Comparison of ENCODE assay signal across 1 cellular context in the genomic region with DNA sequence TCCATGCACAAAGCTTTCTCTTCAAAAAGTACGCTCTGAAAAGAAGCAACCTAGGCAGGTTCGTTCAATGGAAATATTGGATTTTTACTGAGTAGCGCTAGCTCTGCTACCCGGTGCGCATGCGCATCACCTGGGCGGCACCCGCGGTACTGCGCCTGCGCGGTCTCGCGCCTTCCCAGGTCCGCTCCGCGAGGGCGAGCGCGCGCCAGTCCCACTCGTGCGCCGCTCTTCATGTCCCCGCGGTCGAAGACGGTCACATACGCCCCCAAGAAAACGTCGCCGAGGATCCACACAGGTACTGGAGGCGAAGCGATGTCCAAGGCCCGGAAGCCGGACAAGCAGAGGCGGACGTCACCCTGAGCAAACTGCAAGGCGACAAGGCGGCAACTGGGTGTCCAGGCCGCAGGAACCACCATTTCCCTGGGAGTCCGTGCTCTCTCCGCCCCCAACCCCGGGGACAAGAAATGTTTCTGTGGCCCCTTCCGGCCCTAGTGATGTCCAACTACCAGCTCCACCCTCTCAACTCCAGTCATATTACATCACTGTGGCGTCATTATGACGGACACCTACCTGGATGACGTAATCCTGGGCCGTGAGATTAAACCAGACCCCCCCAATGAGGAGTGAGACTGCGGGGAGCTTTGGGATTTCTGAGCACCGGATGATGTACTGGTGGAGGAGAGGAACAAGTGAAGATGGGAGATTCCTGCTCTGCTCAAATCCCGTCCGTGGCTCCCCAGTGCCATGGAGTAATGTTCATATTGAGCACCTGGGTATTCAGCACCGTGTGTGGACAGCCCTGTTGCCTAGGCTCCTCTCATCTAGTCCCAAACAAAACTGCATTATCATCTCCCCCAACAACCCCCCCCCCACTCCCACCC.
TF ChIP-seq lines count a peak whose summit lies in the region.

No MANE protein-coding gene starts in this region.

TF ChIP-seq in K562, 482 proteins besides CTCF, POLR2A, EP300 and RAD21 (continued from another document and continues in another):
- TF ChIP-seq, protein P1, sequence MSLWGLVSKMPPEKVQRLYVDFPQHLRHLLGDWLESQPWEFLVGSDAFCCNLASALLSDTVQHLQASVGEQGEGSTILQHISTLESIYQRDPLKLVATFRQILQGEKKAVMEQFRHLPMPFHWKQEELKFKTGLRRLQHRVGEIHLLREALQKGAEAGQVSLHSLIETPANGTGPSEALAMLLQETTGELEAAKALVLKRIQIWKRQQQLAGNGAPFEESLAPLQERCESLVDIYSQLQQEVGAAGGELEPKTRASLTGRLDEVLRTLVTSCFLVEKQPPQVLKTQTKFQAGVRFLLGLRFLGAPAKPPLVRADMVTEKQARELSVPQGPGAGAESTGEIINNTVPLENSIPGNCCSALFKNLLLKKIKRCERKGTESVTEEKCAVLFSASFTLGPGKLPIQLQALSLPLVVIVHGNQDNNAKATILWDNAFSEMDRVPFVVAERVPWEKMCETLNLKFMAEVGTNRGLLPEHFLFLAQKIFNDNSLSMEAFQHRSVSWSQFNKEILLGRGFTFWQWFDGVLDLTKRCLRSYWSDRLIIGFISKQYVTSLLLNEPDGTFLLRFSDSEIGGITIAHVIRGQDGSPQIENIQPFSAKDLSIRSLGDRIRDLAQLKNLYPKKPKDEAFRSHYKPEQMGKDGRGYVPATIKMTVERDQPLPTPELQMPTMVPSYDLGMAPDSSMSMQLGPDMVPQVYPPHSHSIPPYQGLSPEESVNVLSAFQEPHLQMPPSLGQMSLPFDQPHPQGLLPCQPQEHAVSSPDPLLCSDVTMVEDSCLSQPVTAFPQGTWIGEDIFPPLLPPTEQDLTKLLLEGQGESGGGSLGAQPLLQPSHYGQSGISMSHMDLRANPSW (CRISPR knock-in tag; IDR thresholded peaks at IDR 0.05), result no peak
- TF ChIP-seq POLR2G (IDR thresholded peaks at IDR 0.05; ENCODE audit: low read depth, low read length) (peak; percentile 96), CREM (IDR thresholded peaks at IDR 0.05; ENCODE audit: low read depth) (peak; percentile 98), FUS (optimal IDR thresholded peaks at IDR 0.05; ENCODE audit: low read depth, low read length) (no peak), CEBPG (CRISPR knock-in tag; IDR thresholded peaks at IDR 0.05) (peak; percentile 91), CEBPG (tag; conservative IDR thresholded peaks at IDR 0.05 in 1 of 2, IDR thresholded peaks at IDR 0.05 in 1 of 2) (peak; percentile 95 to 98), NCOA1 (IDR thresholded peaks at IDR 0.05; ENCODE audit: low read depth) (peak; percentile 98), JUN (IDR thresholded peaks at IDR 0.05; ENCODE audit: borderline replicate concordance, low read depth, low read length) (peak; percentile 61), JUN (CRISPR knock-in tag; IDR thresholded peaks at IDR 0.05; ENCODE audit: borderline replicate concordance) (peak; percentile 8; the same call in 1 of the 2 replicates), MEIS2 (IDR thresholded peaks at IDR 0.05; ENCODE audit: partially characterized antibody) (peak; percentile 95), FOSL1 (tag; conservative IDR thresholded peaks at IDR 0.05) (no peak), U2AF1 (optimal IDR thresholded peaks at IDR 0.05; ENCODE audit: low read depth, low read length) (no peak), ZNF143 (CRISPR knock-in tag; IDR thresholded peaks at IDR 0.05) (peak; percentile 76; the same call in 1 of the 2 replicates), DIDO1 (tag; IDR thresholded peaks at IDR 0.05; ENCODE audit: low read depth) (0 out of 2 replicates have a peak, but pooled peaks have one; percentile 7), NFRKB (IDR thresholded peaks at IDR 0.05; ENCODE audit: low read depth) (peak; percentile 72; the same call in 1 of the 2 replicates), ILK (tag; IDR thresholded peaks at IDR 0.05; ENCODE audit: borderline replicate concordance, low read depth) (no peak), HSF4 (CRISPR knock-in tag; IDR thresholded peaks at IDR 0.05; ENCODE audit: borderline replicate concordance) (no peak), GATAD2B (IDR thresholded peaks at IDR 0.05; ENCODE audit: borderline replicate concordance) (no peak), MTA2 (IDR thresholded peaks at IDR 0.05; ENCODE audit: low read depth) (no peak), ZNF212 (CRISPR knock-in tag; IDR thresholded peaks at IDR 0.05) (peak; percentile 34; the same call in 1 of the 2 replicates), ZNF707 (CRISPR knock-in tag; conservative IDR thresholded peaks at IDR 0.05) (no peak), ZC3H4 (CRISPR knock-in tag; IDR thresholded peaks at IDR 0.05; ENCODE audit: borderline replicate concordance) (0 out of 2 replicates have a peak, but pooled peaks have one; percentile 72), ZNF644 (tag; IDR thresholded peaks at IDR 0.05; ENCODE audit: low read depth) (no peak), ZNF583 (CRISPR knock-in tag; IDR thresholded peaks at IDR 0.05) (no peak), TCF7L2 (IDR thresholded peaks at IDR 0.05; ENCODE audit: low read depth, low read length) (no peak), HDAC3 (IDR thresholded peaks at IDR 0.05; ENCODE audit: borderline replicate concordance, partially characterized antibody) (no peak), ZNF445 (CRISPR knock-in tag; IDR thresholded peaks at IDR 0.05; ENCODE audit: low read depth) (no peak), ATF7 (IDR thresholded peaks at IDR 0.05) (peak; percentile 98), PCBP2 (IDR thresholded peaks at IDR 0.05; ENCODE audit: low read depth, low read length, poor library complexity, severe bottlenecking) (no peak)
- TF ChIP-seq, protein P2, sequence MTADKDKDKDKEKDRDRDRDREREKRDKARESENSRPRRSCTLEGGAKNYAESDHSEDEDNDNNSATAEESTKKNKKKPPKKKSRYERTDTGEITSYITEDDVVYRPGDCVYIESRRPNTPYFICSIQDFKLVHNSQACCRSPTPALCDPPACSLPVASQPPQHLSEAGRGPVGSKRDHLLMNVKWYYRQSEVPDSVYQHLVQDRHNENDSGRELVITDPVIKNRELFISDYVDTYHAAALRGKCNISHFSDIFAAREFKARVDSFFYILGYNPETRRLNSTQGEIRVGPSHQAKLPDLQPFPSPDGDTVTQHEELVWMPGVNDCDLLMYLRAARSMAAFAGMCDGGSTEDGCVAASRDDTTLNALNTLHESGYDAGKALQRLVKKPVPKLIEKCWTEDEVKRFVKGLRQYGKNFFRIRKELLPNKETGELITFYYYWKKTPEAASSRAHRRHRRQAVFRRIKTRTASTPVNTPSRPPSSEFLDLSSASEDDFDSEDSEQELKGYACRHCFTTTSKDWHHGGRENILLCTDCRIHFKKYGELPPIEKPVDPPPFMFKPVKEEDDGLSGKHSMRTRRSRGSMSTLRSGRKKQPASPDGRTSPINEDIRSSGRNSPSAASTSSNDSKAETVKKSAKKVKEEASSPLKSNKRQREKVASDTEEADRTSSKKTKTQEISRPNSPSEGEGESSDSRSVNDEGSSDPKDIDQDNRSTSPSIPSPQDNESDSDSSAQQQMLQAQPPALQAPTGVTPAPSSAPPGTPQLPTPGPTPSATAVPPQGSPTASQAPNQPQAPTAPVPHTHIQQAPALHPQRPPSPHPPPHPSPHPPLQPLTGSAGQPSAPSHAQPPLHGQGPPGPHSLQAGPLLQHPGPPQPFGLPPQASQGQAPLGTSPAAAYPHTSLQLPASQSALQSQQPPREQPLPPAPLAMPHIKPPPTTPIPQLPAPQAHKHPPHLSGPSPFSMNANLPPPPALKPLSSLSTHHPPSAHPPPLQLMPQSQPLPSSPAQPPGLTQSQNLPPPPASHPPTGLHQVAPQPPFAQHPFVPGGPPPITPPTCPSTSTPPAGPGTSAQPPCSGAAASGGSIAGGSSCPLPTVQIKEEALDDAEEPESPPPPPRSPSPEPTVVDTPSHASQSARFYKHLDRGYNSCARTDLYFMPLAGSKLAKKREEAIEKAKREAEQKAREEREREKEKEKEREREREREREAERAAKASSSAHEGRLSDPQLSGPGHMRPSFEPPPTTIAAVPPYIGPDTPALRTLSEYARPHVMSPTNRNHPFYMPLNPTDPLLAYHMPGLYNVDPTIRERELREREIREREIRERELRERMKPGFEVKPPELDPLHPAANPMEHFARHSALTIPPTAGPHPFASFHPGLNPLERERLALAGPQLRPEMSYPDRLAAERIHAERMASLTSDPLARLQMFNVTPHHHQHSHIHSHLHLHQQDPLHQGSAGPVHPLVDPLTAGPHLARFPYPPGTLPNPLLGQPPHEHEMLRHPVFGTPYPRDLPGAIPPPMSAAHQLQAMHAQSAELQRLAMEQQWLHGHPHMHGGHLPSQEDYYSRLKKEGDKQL (CRISPR knock-in tag; IDR thresholded peaks at IDR 0.05; ENCODE audit: borderline replicate concordance), result no peak
- TF ChIP-seq, protein P3, sequence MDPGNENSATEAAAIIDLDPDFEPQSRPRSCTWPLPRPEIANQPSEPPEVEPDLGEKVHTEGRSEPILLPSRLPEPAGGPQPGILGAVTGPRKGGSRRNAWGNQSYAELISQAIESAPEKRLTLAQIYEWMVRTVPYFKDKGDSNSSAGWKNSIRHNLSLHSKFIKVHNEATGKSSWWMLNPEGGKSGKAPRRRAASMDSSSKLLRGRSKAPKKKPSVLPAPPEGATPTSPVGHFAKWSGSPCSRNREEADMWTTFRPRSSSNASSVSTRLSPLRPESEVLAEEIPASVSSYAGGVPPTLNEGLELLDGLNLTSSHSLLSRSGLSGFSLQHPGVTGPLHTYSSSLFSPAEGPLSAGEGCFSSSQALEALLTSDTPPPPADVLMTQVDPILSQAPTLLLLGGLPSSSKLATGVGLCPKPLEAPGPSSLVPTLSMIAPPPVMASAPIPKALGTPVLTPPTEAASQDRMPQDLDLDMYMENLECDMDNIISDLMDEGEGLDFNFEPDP (CRISPR knock-in tag; IDR thresholded peaks at IDR 0.05), result no peak
- TF ChIP-seq, protein P4, sequence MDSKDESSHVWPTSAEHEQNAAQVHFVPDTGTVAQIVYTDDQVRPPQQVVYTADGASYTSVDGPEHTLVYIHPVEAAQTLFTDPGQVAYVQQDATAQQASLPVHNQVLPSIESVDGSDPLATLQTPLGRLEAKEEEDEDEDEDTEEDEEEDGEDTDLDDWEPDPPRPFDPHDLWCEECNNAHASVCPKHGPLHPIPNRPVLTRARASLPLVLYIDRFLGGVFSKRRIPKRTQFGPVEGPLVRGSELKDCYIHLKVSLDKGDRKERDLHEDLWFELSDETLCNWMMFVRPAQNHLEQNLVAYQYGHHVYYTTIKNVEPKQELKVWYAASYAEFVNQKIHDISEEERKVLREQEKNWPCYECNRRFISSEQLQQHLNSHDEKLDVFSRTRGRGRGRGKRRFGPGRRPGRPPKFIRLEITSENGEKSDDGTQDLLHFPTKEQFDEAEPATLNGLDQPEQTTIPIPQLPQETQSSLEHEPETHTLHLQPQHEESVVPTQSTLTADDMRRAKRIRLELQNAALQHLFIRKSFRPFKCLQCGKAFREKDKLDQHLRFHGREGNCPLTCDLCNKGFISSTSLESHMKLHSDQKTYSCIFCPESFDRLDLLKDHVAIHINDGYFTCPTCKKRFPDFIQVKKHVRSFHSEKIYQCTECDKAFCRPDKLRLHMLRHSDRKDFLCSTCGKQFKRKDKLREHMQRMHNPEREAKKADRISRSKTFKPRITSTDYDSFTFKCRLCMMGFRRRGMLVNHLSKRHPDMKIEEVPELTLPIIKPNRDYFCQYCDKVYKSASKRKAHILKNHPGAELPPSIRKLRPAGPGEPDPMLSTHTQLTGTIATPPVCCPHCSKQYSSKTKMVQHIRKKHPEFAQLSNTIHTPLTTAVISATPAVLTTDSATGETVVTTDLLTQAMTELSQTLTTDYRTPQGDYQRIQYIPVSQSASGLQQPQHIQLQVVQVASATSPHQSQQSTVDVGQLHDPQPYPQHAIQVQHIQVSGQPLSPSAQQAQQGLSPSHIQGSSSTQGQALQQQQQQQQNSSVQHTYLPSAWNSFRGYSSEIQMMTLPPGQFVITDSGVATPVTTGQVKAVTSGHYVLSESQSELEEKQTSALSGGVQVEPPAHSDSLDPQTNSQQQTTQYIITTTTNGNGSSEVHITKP (IDR thresholded peaks at IDR 0.05; ENCODE audit: partially characterized antibody), result no peak
- TF ChIP-seq, protein P5, sequence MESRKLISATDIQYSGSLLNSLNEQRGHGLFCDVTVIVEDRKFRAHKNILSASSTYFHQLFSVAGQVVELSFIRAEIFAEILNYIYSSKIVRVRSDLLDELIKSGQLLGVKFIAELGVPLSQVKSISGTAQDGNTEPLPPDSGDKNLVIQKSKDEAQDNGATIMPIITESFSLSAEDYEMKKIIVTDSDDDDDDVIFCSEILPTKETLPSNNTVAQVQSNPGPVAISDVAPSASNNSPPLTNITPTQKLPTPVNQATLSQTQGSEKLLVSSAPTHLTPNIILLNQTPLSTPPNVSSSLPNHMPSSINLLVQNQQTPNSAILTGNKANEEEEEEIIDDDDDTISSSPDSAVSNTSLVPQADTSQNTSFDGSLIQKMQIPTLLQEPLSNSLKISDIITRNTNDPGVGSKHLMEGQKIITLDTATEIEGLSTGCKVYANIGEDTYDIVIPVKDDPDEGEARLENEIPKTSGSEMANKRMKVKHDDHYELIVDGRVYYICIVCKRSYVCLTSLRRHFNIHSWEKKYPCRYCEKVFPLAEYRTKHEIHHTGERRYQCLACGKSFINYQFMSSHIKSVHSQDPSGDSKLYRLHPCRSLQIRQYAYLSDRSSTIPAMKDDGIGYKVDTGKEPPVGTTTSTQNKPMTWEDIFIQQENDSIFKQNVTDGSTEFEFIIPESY (CRISPR knock-in tag; IDR thresholded peaks at IDR 0.05), result peak; percentile 69; the same call in 1 of the 2 replicates
- TF ChIP-seq, protein P6, sequence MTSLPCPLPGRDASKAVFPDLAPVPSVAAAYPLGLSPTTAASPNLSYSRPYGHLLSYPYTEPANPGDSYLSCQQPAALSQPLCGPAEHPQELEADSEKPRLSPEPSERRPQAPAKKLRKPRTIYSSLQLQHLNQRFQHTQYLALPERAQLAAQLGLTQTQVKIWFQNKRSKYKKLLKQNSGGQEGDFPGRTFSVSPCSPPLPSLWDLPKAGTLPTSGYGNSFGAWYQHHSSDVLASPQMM (CRISPR knock-in tag; IDR thresholded peaks at IDR 0.05), result no peak
- TF ChIP-seq, protein P7, sequence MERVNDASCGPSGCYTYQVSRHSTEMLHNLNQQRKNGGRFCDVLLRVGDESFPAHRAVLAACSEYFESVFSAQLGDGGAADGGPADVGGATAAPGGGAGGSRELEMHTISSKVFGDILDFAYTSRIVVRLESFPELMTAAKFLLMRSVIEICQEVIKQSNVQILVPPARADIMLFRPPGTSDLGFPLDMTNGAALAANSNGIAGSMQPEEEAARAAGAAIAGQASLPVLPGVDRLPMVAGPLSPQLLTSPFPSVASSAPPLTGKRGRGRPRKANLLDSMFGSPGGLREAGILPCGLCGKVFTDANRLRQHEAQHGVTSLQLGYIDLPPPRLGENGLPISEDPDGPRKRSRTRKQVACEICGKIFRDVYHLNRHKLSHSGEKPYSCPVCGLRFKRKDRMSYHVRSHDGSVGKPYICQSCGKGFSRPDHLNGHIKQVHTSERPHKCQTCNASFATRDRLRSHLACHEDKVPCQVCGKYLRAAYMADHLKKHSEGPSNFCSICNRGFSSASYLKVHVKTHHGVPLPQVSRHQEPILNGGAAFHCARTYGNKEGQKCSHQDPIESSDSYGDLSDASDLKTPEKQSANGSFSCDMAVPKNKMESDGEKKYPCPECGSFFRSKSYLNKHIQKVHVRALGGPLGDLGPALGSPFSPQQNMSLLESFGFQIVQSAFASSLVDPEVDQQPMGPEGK (CRISPR knock-in tag; IDR thresholded peaks at IDR 0.05; ENCODE audit: borderline replicate concordance), result no peak
